Comparison of ENCODE assay signal across 15 cellular contexts in the genomic region with DNA sequence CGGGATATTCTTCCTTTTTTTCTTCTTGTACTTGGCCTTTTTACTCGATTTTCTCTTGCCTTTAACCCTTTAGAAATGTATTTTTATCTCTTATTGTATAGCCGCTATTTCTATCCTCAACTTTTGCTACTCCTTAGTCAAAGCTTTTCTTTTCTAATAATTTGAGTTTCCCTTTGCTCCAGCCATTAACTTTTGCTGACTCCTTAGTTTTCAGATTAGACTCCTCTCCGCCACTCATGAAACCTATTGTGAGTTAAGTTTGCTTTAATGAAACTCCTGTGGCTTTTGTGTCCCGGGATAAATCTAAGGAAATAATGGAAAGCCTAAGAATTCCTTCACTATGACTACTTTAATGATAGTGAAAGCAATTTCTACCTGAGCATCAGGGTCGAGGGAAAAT.
"Had no signal": no experiment of that assay in that cellular context is flagged by ENCODE, and none has a peak within 500 bp of the region (broad histone marks: within the 10 kb centered on the region; RNA-seq: fewer than 3 reads in every experiment).

No MANE protein-coding gene starts in this region.

- H3K27me3 Mint-ChIP-seq: activated CD8-positive, alpha-beta T cell treated with anti-CD3 and anti-CD28 coated beads for 36 hours; activated naive CD4-positive, alpha-beta T cell treated with anti-CD3 and anti-CD28 coated beads, Interleukin-2, amount 50 U/mL, for 24 hours; naive B cell; stimulated activated memory B cell treated with anti-CD40 and anti-IgM and Interleukin-4, amounts not matched to agents 10 μg/mL and 1 μg/mL and 100 μg/mL, for 72 hours had no signal

- ATAC-seq: activated CD8-positive, alpha-beta T cell treated with anti-CD3 and anti-CD28 coated beads for 36 hours; left colon; stimulated activated memory B cell treated with anti-CD40 and anti-IgM and Interleukin-4, amounts not matched to agents 10 μg/mL and 1 μg/mL and 100 μg/mL, for 72 hours; WTC11 had no signal

- H3K36me3 Mint-ChIP-seq: activated naive CD4-positive, alpha-beta T cell treated with anti-CD3 and anti-CD28 coated beads, Interleukin-2, amount 50 U/mL, for 24 hours; naive B cell; stimulated activated memory B cell treated with anti-CD40 and anti-IgM and Interleukin-4, amounts not matched to agents 10 μg/mL and 1 μg/mL and 100 μg/mL, for 72 hours; WTC11 had no signal

- H3K27ac ChIP-seq: coronary artery had no signal

- FAIRE-seq: urothelium cell line had no signal

- DNase-seq: activated CD4-positive, alpha-beta T cell treated with anti-CD3 and anti-CD28 coated beads for 4 hours; activated CD8-positive, alpha-beta T cell treated with anti-CD3 and anti-CD28 coated beads for 36 hours; activated effector memory CD4-positive, alpha-beta T cell treated with anti-CD3 and anti-CD28 coated beads, Interleukin-2, amount 50 U/mL, for 16 hours; activated T-cell treated with anti-CD3 and anti-CD28 coated beads, Interleukin-2, amount 50 U/mL, for 48 hours; caudate nucleus; glutamatergic neuron; left colon; naive B cell; stimulated activated CD4-positive, alpha-beta T cell treated with anti-CD3 and anti-CD28 coated beads, Interleukin-2, amount 100 ng/mL, for 48 hours had no signal

- H3K9me3 Mint-ChIP-seq: activated CD8-positive, alpha-beta T cell treated with anti-CD3 and anti-CD28 coated beads for 36 hours; activated naive CD4-positive, alpha-beta T cell treated with anti-CD3 and anti-CD28 coated beads, Interleukin-2, amount 50 U/mL, for 24 hours; naive B cell; stimulated activated memory B cell treated with anti-CD40 and anti-IgM and Interleukin-4, amounts not matched to agents 10 μg/mL and 1 μg/mL and 100 μg/mL, for 72 hours had no signal

- H3K4me3 Mint-ChIP-seq: activated CD8-positive, alpha-beta T cell treated with anti-CD3 and anti-CD28 coated beads for 36 hours; activated naive CD4-positive, alpha-beta T cell treated with anti-CD3 and anti-CD28 coated beads, Interleukin-2, amount 50 U/mL, for 24 hours; naive B cell; stimulated activated memory B cell treated with anti-CD40 and anti-IgM and Interleukin-4, amounts not matched to agents 10 μg/mL and 1 μg/mL and 100 μg/mL, for 72 hours; WTC11 had no signal

- H3K4me1 Mint-ChIP-seq: activated naive CD4-positive, alpha-beta T cell treated with anti-CD3 and anti-CD28 coated beads, Interleukin-2, amount 50 U/mL, for 24 hours had no signal

- H3K27ac Mint-ChIP-seq: activated CD8-positive, alpha-beta T cell treated with anti-CD3 and anti-CD28 coated beads for 36 hours; activated naive CD4-positive, alpha-beta T cell treated with anti-CD3 and anti-CD28 coated beads, Interleukin-2, amount 50 U/mL, for 24 hours; stimulated activated memory B cell treated with anti-CD40 and anti-IgM and Interleukin-4, amounts not matched to agents 10 μg/mL and 1 μg/mL and 100 μg/mL, for 72 hours; WTC11 had no signal

- H3K4me3 ChIP-seq: coronary artery, lung had no signal
